Comparison of ENCODE assay signal across 12 cellular contexts in genomic region chr17:4747847-4748246, GRCh38. TPM values are rescaled to one million over a fixed set of nuclear protein-coding genes. Genes with fewer than 3 reads are reported as not detected.
DNase-seq lines count a peak whose midpoint lies in the region; FAIRE-seq and TF ChIP-seq lines count a peak whose summit lies in the region.
"Had no signal": no experiment of that assay in that cellular context is flagged by ENCODE, and none has a peak within 500 bp of the region (broad histone marks: within the 10 kb centered on the region; RNA-seq: fewer than 3 reads in every experiment).

No MANE protein-coding gene starts in this region.

- no peak overlapping the region for H3K14ac ChIP-seq in neuronal stem cell (ENCODE audit: low read length)

- no peak for TF ChIP-seq CTCF in kidney (IDR thresholded peaks at IDR 0.05; ENCODE audit: borderline replicate concordance, extremely low read depth, insufficient read depth)

- no peaks in the 10 kb centered on the region for H4K20me1 ChIP-seq in BLaER1 treated with 17β-estradiol and CSF1 and Interleukin-3, amounts not matched to agents 10 nM and 100 nM

- CTCF ChIA-PET in activated CD4-positive, alpha-beta memory T cell treated with anti-CD3 and anti-CD28 coated beads for 36 hours (lab: Charles Lee) = interaction anchor here (1.0 kb wide), 1 partner anchor 42 kb away, joined by 3 read pairs; no protein-coding TSS in a partner anchor

- H3K9me3 ChIP-seq in BLaER1 treated with 17β-estradiol and CSF1 and Interleukin-3, amounts not matched to agents 10 nM and 100 nM (replicated peaks in 1 of 11) = no peaks in the 10 kb centered on the region
- H3K9me3 ChIP-seq in kidney (ENCODE audit: control insufficient read depth in 1 of 2, low read length in 2 of 2) (no peaks in the 10 kb centered on the region), neuronal stem cell (replicated peaks in 1 of 2; ENCODE audit: control insufficient read depth in 2 of 2, insufficient read depth in 1 of 2, low read depth in 1 of 2, low read length in 2 of 2) (peaks cover 0 to under 1% of the 10 kb centered on the region in 2 donors)

- WGBS in neuronal stem cell (ENCODE audit: extremely low coverage in 2 of 2, insufficient read length in 2 of 2, insufficient replicate concordance in 1 of 2), 2 donors = no CpG with 5 or more reads among the region's 5 CpGs

- peak overlapping the region in 1 of 3 donors; percentile 60 for H3K27ac Mint-ChIP-seq in IgD-negative memory B cell
- H3K27ac Mint-ChIP-seq in activated CD4-positive, alpha-beta memory T cell treated with anti-CD3 and anti-CD28 coated beads for 36 hours = no peak overlapping the region

- H2BK12ac ChIP-seq in neuronal stem cell (ENCODE audit: low read length) = no peak overlapping the region

- H3K4me3 Mint-ChIP-seq in IgD-negative memory B cell = peak overlapping the region in 3 of 4 donors; percentile 34 to 73 (median 51)
- peak overlapping the region; percentile 17 for H3K4me3 Mint-ChIP-seq in activated CD4-positive, alpha-beta memory T cell treated with anti-CD3 and anti-CD28 coated beads for 36 hours

- H3K27me3 Mint-ChIP-seq in IgD-negative memory B cell = peaks cover 28% of the 10 kb centered on the region
- H3K27me3 Mint-ChIP-seq in activated CD4-positive, alpha-beta memory T cell treated with anti-CD3 and anti-CD28 coated beads for 36 hours = peaks cover 8% of the 10 kb centered on the region

- H2AFZ ChIP-seq in neuronal stem cell (ENCODE audit: low read length) = no peak overlapping the region

- POLR2A ChIA-PET in activated CD4-positive, alpha-beta memory T cell treated with anti-CD3 and anti-CD28 coated beads for 36 hours (lab: Charles Lee) = no interaction called here

- H2BK5ac ChIP-seq in neuronal stem cell (ENCODE audit: low read length) = no peak overlapping the region

- DNase-seq in activated CD4-positive, alpha-beta memory T cell treated with anti-CD3 and anti-CD28 coated beads for 36 hours = peak; percentile 49
- DNase-seq in kidney = peak; percentile 15
- no peak for DNase-seq in inferior parietal cortex (ENCODE audit: extremely low spot score)
- DNase-seq in SW480 (ENCODE audit: low spot score) = no peak
- no peak for DNase-seq in neuronal stem cell (ENCODE audit: low spot score)
- DNase-seq in NCI-H2171 (lab: John Stamatoyannopoulos, UW) = no peak
- DNase-seq: erythroblast; NCI-H2107; stimulated activated CD8-positive, alpha-beta memory T cell treated with anti-CD3 and anti-CD28 coated beads, Interleukin-4, amount 100 ng/mL, for 48 hours had no signal

- no peak overlapping the region for H4K91ac ChIP-seq in neuronal stem cell (ENCODE audit: low read depth, low read length, poor library complexity)

- FAIRE-seq in kidney (lab: Jason Lieb, UNC) = no peak

- H3K27me3 ChIP-seq in BLaER1 treated with 17β-estradiol and CSF1 and Interleukin-3, amounts not matched to agents 10 nM and 100 nM = peaks cover 0 to 5% (median 0%) of the 10 kb centered on the region in 11 experiments; a peak in 6 of 22 replicates
- peaks cover 0 to 48% (median 21%) of the 10 kb centered on the region in 3 experiments for H3K27me3 ChIP-seq in neuronal stem cell (ENCODE audit: control insufficient read depth in 3 of 3, insufficient read depth in 3 of 3, low read depth in 1 of 3, low read length in 3 of 3)

- no peaks in the 10 kb centered on the region for H3K36me3 Mint-ChIP-seq in IgD-negative memory B cell
- H3K36me3 Mint-ChIP-seq in activated CD4-positive, alpha-beta memory T cell treated with anti-CD3 and anti-CD28 coated beads for 36 hours = no peaks in the 10 kb centered on the region

- peaks cover 48 to 71% (median 63%) of the 10 kb centered on the region in 10 experiments for H3K4me1 ChIP-seq in BLaER1 treated with 17β-estradiol and CSF1 and Interleukin-3, amounts not matched to agents 10 nM and 100 nM
- H3K4me1 ChIP-seq in kidney (ENCODE audit: control insufficient read depth in 1 of 2, insufficient read depth in 1 of 2, low read depth in 1 of 2, low read length in 2 of 2) (peaks cover 0 to 4% of the 10 kb centered on the region in 2 donors), neuronal stem cell (ENCODE audit: control insufficient read depth in 2 of 2, insufficient read depth in 1 of 2, low read depth in 1 of 2, low read length in 2 of 2) (peaks cover 3 to 4% of the 10 kb centered on the region in 2 donors)

- no peak overlapping the region for H4K8ac ChIP-seq in neuronal stem cell (ENCODE audit: low read depth, low read length)

- no peaks in the 10 kb centered on the region for H3K9me3 Mint-ChIP-seq in IgD-negative memory B cell
- no peaks in the 10 kb centered on the region for H3K9me3 Mint-ChIP-seq in activated CD4-positive, alpha-beta memory T cell treated with anti-CD3 and anti-CD28 coated beads for 36 hours

- H2BK120ac ChIP-seq in neuronal stem cell (ENCODE audit: low read depth, low read length) = no peak overlapping the region

- H2AK5ac ChIP-seq in neuronal stem cell (ENCODE audit: low read depth, low read length) = no peak overlapping the region

- intact Hi-C loops in activated CD4-positive, alpha-beta memory T cell treated with anti-CD3 and anti-CD28 coated beads for 36 hours (cut with micrococcal nuclease) = loop anchor here (1.0 kb wide), 1 partner anchor 20 kb away; no protein-coding TSS in a partner anchor
- intact Hi-C loops in kidney (cut with DNase I) = no loop called here

- no peak overlapping the region for H3K18ac ChIP-seq in neuronal stem cell (ENCODE audit: low read length)

- peak overlapping the region in 9 of 11 experiments; percentile 41 to 86 (median 67); a peak in 18 of 22 replicates for H3K27ac ChIP-seq in BLaER1 treated with 17β-estradiol and CSF1 and Interleukin-3, amounts not matched to agents 10 nM and 100 nM
- H3K27ac ChIP-seq in kidney (ENCODE audit: low read depth in 2 of 2, low read length in 2 of 2) (no peak overlapping the region), neuronal stem cell (replicated peaks; ENCODE audit: low read length) (no peak overlapping the region)

- H3K23ac ChIP-seq in neuronal stem cell (ENCODE audit: low read depth, low read length, poor library complexity) = no peak overlapping the region

- peak overlapping the region in 8 of 11 experiments; percentile 28 to 74 (median 50); a peak in 13 of 22 replicates for H3K9ac ChIP-seq in BLaER1 treated with 17β-estradiol and CSF1 and Interleukin-3, amounts not matched to agents 10 nM and 100 nM
- H3K9ac ChIP-seq in kidney (ENCODE audit: low read length in 2 of 2) = no peak overlapping the region
- no peak overlapping the region for H3K9ac ChIP-seq in neuronal stem cell (ENCODE audit: low read depth, low read length, poor library complexity)

- H3K4me1 Mint-ChIP-seq in IgD-negative memory B cell = peaks cover 4 to 10% (median 8%) of the 10 kb centered on the region in 3 donors
- H3K4me1 Mint-ChIP-seq in activated CD4-positive, alpha-beta memory T cell treated with anti-CD3 and anti-CD28 coated beads for 36 hours (ENCODE audit: low read depth) = peaks cover 11% of the 10 kb centered on the region

- H2BK15ac ChIP-seq in neuronal stem cell (ENCODE audit: low read length) = no peak overlapping the region

- H3K79me1 ChIP-seq in neuronal stem cell (ENCODE audit: low read depth, low read length) = peaks cover 2% of the 10 kb centered on the region

- H3K4me2 ChIP-seq in BLaER1 treated with 17β-estradiol and CSF1 and Interleukin-3, amounts not matched to agents 10 nM and 100 nM = peak overlapping the region; percentile 71 to 95 (median 85)
- H3K4me2 ChIP-seq in neuronal stem cell (ENCODE audit: insufficient read depth, low read length, poor library complexity, severe bottlenecking) = no peak overlapping the region

- peak overlapping the region in 7 of 10 experiments; percentile 12 to 51 (median 31); a peak in 7 of 20 replicates for H3K4me3 ChIP-seq in BLaER1 treated with 17β-estradiol and CSF1 and Interleukin-3, amounts not matched to agents 10 nM and 100 nM
- H3K4me3 ChIP-seq in kidney (ENCODE audit: low read length in 2 of 2) (no peak overlapping the region), neuronal stem cell (ENCODE audit: low read length in 2 of 2) (no peak overlapping the region)

- no peaks in the 10 kb centered on the region; a peak in 1 of 22 replicates for H3K36me3 ChIP-seq in BLaER1 treated with 17β-estradiol and CSF1 and Interleukin-3, amounts not matched to agents 10 nM and 100 nM
- no peaks in the 10 kb centered on the region for H3K36me3 ChIP-seq in kidney (ENCODE audit: control insufficient read depth in 1 of 2, insufficient read depth in 2 of 2, low read length in 2 of 2)
- no peaks in the 10 kb centered on the region for H3K36me3 ChIP-seq in neuronal stem cell (replicated peaks in 1 of 2; ENCODE audit: control insufficient read depth in 2 of 2, insufficient read depth in 2 of 2, low read length in 2 of 2)

- no peak overlapping the region for H3K4ac ChIP-seq in neuronal stem cell (ENCODE audit: low read length)

RNA-seq across cellular contexts. Expression of gene CXCL16, which starts 8.1 kb away (rescaled TPM):
- polyA plus RNA-seq in IgD-negative memory B cell (17.7 TPM), kidney (ENCODE audit: insufficient read depth, low read depth, low replicate concordance) (22.5 TPM)
- 1 to 10 TPM; 3.1 to 3.4 TPM for total RNA-seq in activated CD4-positive, alpha-beta memory T cell treated with anti-CD3 and anti-CD28 coated beads for 36 hours
- total RNA-seq in kidney = 83.0 TPM
- 0.20 TPM for polyA plus RNA-seq in neuronal stem cell (2013, experiment 1 of 2)
- 0.24 TPM for polyA plus RNA-seq in neuronal stem cell (2013, experiment 2 of 2)

RNA-seq across cellular contexts. Expression of gene ZMYND15, which starts 8.2 kb away (rescaled TPM):
- polyA plus RNA-seq in IgD-negative memory B cell = not detected
- under 1 TPM; 0.10 to 0.24 TPM for total RNA-seq in activated CD4-positive, alpha-beta memory T cell treated with anti-CD3 and anti-CD28 coated beads for 36 hours
- 5.1 TPM for total RNA-seq in kidney
- polyA plus RNA-seq in kidney (ENCODE audit: insufficient read depth, low read depth, low replicate concordance) = 1.3 TPM
- 0.17 TPM for polyA plus RNA-seq in neuronal stem cell (2013, experiment 1 of 2)
- polyA plus RNA-seq in neuronal stem cell (2013, experiment 2 of 2) = 0.14 TPM

RNA-seq across cellular contexts. Expression of gene MED11, which starts 16.6 kb away (rescaled TPM):
- polyA plus RNA-seq in IgD-negative memory B cell (48.1 TPM), kidney (ENCODE audit: insufficient read depth, low read depth, low replicate concordance) (58.4 TPM)
- 10 to 100 TPM; 20.4 to 21.8 TPM for total RNA-seq in activated CD4-positive, alpha-beta memory T cell treated with anti-CD3 and anti-CD28 coated beads for 36 hours
- 19.0 TPM for total RNA-seq in kidney
- 25.0 TPM for polyA plus RNA-seq in neuronal stem cell (2013, experiment 1 of 2)
- polyA plus RNA-seq in neuronal stem cell (2013, experiment 2 of 2) = 26.3 TPM

RNA-seq across cellular contexts. Expression of gene TM4SF5, which starts 23.8 kb away (rescaled TPM):
- polyA plus RNA-seq in IgD-negative memory B cell = not detected
- not detected for total RNA-seq in activated CD4-positive, alpha-beta memory T cell treated with anti-CD3 and anti-CD28 coated beads for 36 hours
- 0.88 TPM for total RNA-seq in kidney
- 31.3 TPM for polyA plus RNA-seq in kidney (ENCODE audit: insufficient read depth, low read depth, low replicate concordance)
- polyA plus RNA-seq in neuronal stem cell (2013, experiment 1 of 2) = not detected
- not detected for polyA plus RNA-seq in neuronal stem cell (2013, experiment 2 of 2)
- total RNA-seq: renal cortical epithelial cell had no signal

RNA-seq across cellular contexts. Expression of gene ARRB2, which starts 37.4 kb away (rescaled TPM):
- polyA plus RNA-seq in IgD-negative memory B cell = 21.5 TPM
- total RNA-seq in activated CD4-positive, alpha-beta memory T cell treated with anti-CD3 and anti-CD28 coated beads for 36 hours = 100 to 1,000 TPM; 210 to 226 TPM
- 63.1 TPM for total RNA-seq in kidney
- 32.8 TPM for polyA plus RNA-seq in kidney (ENCODE audit: insufficient read depth, low read depth, low replicate concordance)
- 76.8 TPM for polyA plus RNA-seq in neuronal stem cell (2013, experiment 1 of 2)
- polyA plus RNA-seq in neuronal stem cell (2013, experiment 2 of 2) = 75.4 TPM

Comparison
In these comparisons a context has a peak if more than half of its experiments do, and no peak if none do; other contexts are left out.
1. H3K27ac ChIP-seq: peak in BLaER1 treated with 17β-estradiol and CSF1 and Interleukin-3, amounts not matched to agents 10 nM and 100 nM (9 of 11); none in kidney (0 of 2) and neuronal stem cell (single experiment).
2. H3K4me3 ChIP-seq: peak in BLaER1 treated with 17β-estradiol and CSF1 and Interleukin-3, amounts not matched to agents 10 nM and 100 nM (7 of 10); none in kidney (0 of 2) and neuronal stem cell (0 of 2).
3. H3K9ac ChIP-seq: peak in BLaER1 treated with 17β-estradiol and CSF1 and Interleukin-3, amounts not matched to agents 10 nM and 100 nM (8 of 11); none in kidney (0 of 2) and neuronal stem cell (single experiment).
4. DNase-seq: peak in activated CD4-positive, alpha-beta memory T cell treated with anti-CD3 and anti-CD28 coated beads for 36 hours (single experiment) and kidney (single experiment); none in inferior parietal cortex (single experiment), SW480 (single experiment), neuronal stem cell (single experiment) and NCI-H2171 (single experiment).
5. RNA of gene CXCL16, which starts 8.1 kb away (total RNA-seq): 83.0 TPM in kidney (single experiment); 3.1 to 3.4 TPM in activated CD4-positive, alpha-beta memory T cell treated with anti-CD3 and anti-CD28 coated beads for 36 hours; every median in the first group is over 10 times any median in the second.